10 cellular contexts compared by ENCODE assay signal in the genomic region with DNA sequence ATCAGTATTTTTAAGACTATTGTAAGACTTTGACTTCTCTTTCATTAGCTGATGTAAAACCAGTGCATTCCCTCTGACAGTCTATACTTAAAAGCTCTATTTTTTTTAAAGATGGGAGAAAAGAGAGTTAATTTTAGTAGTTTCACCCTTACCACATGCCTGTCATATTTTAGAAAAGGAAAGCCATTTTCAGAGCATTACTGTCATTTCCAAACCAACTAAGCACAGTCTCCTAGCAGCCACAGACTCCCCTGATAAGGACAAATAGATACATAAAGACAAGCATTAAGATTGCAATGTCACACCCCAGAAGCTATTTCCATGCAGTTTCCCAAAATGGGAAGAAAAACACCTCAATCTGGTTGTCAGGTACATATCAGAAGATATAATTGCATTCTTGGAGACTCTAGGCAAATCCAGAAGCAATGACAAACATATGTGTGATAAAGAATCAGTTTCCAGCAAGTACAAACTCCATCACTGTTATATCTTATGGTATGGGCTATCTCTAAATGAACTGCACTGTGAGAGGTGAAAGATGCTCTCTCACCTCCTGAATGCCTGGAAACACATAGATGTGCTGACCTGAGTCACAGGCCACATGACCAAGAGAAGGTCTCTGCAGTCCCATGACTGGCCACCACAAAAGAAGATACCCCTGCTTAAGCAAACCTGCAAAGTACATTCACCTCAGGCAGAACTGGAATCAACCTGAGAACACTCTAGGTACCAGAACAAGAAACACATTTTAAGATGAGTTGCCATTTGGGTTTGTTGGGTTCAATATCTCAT.
A peak's percentile ranks its signal among the peaks of the same experiment; 100 is the strongest.
DNase-seq lines count a peak whose midpoint lies in the region; ATAC-seq and TF ChIP-seq lines count a peak whose summit lies in the region.
"Had no signal": no experiment of that assay in that cellular context is flagged by ENCODE, and none has a peak within 500 bp of the region (broad histone marks: within the 10 kb centered on the region; RNA-seq: fewer than 3 reads in every experiment).

No MANE protein-coding gene starts in this region.

- H3K9me2 ChIP-seq in neural cell (ENCODE audit: insufficient read depth, low read length) = no peaks in the 10 kb centered on the region

- H3K9ac ChIP-seq in neural cell (ENCODE audit: low read length) = no peak overlapping the region

- DNase-seq in AG20443 (ENCODE audit: low spot score) (no peak), NCI-H82 (lab: John Stamatoyannopoulos, UW) (no peak), heart left ventricle (no peak)
- DNase-seq: activated CD4-positive, alpha-beta T cell treated with anti-CD3 and anti-CD28 coated beads for 4 hours; PC-3; stimulated activated CD4-positive, alpha-beta T cell treated with anti-CD3 and anti-CD28 coated beads, Interleukin-12 subunit alpha, Interleukin-12 subunit beta, amount 100 ng/mL, for 4 hours had no signal

- peak; percentile 80 for ATAC-seq in GM19035 (IDR thresholded peaks at IDR 0.05; ENCODE audit: unreplicated experiment)
- ATAC-seq in GM21737 (IDR thresholded peaks at IDR 0.05; ENCODE audit: unreplicated experiment) = peak; percentile 68
- peak; percentile 66 for ATAC-seq in HG03135 (IDR thresholded peaks at IDR 0.05; ENCODE audit: unreplicated experiment)
- no peak for ATAC-seq in heart left ventricle
- ATAC-seq: PC-3 had no signal

- TF ChIP-seq EP300 in neural cell (conservative IDR thresholded peaks at IDR 0.05; ENCODE audit: poor library complexity, severe bottlenecking) = peak; percentile 46

- no peak for TF ChIP-seq RAD21 in neural cell (conservative IDR thresholded peaks at IDR 0.05)

- no peaks in the 10 kb centered on the region for H4K20me1 ChIP-seq in neural cell (ENCODE audit: insufficient read depth)

- no peaks in the 10 kb centered on the region for H3F3A ChIP-seq in neural cell (ENCODE audit: insufficient read depth, low read length, poor library complexity, severe bottlenecking)

- peak overlapping the region; percentile 29 for H3K4me2 ChIP-seq in neural cell (ENCODE audit: low read length)

- H3K27me3 ChIP-seq in neural cell (ENCODE audit: insufficient read depth, low read depth, low read length) (no peaks in the 10 kb centered on the region), heart left ventricle (no peaks in the 10 kb centered on the region)

- H2AFZ ChIP-seq in neural cell (ENCODE audit: low read depth, low read length) = no peak overlapping the region

- H3K27ac ChIP-seq in neural cell (ENCODE audit: low read length) (peak overlapping the region; percentile 16), heart left ventricle (no peak overlapping the region)

- TF ChIP-seq POLR2A in heart left ventricle (IDR thresholded peaks at IDR 0.05) = no peak

- H3K36me3 ChIP-seq in neural cell (ENCODE audit: insufficient read depth, low read length) = no peaks in the 10 kb centered on the region
- no peaks in the 10 kb centered on the region for H3K36me3 ChIP-seq in heart left ventricle

- intact Hi-C loops in heart left ventricle (cut with DNase I) = no loop called here

- H3K79me2 ChIP-seq in neural cell (replicated peaks; ENCODE audit: insufficient read depth, low read length) = no peaks in the 10 kb centered on the region

- no peaks in the 10 kb centered on the region for H3K4me1 ChIP-seq in heart left ventricle

- H3K4me3 ChIP-seq in neural cell (ENCODE audit: low read length) = no peak overlapping the region
- no peak overlapping the region for H3K4me3 ChIP-seq in heart left ventricle

- H3K9me3 ChIP-seq in neural cell (ENCODE audit: low read length) (no peaks in the 10 kb centered on the region), heart left ventricle (no peaks in the 10 kb centered on the region)

- TF ChIP-seq CTCF in neural cell (IDR thresholded peaks at IDR 0.05; ENCODE audit: poor library complexity, severe bottlenecking) = no peak
- no peak for TF ChIP-seq CTCF in heart left ventricle (IDR thresholded peaks at IDR 0.05)

TF ChIP-seq in neural cell, 6 proteins besides CTCF, POLR2A, EP300 and RAD21:
- peak; percentile 15 for TF ChIP-seq POLR2AphosphoS5 (IDR thresholded peaks at IDR 0.05)
- TF ChIP-seq MXI1 (conservative IDR thresholded peaks at IDR 0.05; ENCODE audit: poor library complexity, severe bottlenecking) = no peak
- TF ChIP-seq SMC3 (conservative IDR thresholded peaks at IDR 0.05; ENCODE audit: poor library complexity) = no peak
- no peak for TF ChIP-seq TAF1 (IDR thresholded peaks at IDR 0.05; ENCODE audit: low read depth)
- TF ChIP-seq EZH2 (IDR thresholded peaks at IDR 0.05; ENCODE audit: borderline replicate concordance, insufficient read depth, low read length, poor library complexity, severe bottlenecking) = no peak
- TF ChIP-seq, protein P1, sequence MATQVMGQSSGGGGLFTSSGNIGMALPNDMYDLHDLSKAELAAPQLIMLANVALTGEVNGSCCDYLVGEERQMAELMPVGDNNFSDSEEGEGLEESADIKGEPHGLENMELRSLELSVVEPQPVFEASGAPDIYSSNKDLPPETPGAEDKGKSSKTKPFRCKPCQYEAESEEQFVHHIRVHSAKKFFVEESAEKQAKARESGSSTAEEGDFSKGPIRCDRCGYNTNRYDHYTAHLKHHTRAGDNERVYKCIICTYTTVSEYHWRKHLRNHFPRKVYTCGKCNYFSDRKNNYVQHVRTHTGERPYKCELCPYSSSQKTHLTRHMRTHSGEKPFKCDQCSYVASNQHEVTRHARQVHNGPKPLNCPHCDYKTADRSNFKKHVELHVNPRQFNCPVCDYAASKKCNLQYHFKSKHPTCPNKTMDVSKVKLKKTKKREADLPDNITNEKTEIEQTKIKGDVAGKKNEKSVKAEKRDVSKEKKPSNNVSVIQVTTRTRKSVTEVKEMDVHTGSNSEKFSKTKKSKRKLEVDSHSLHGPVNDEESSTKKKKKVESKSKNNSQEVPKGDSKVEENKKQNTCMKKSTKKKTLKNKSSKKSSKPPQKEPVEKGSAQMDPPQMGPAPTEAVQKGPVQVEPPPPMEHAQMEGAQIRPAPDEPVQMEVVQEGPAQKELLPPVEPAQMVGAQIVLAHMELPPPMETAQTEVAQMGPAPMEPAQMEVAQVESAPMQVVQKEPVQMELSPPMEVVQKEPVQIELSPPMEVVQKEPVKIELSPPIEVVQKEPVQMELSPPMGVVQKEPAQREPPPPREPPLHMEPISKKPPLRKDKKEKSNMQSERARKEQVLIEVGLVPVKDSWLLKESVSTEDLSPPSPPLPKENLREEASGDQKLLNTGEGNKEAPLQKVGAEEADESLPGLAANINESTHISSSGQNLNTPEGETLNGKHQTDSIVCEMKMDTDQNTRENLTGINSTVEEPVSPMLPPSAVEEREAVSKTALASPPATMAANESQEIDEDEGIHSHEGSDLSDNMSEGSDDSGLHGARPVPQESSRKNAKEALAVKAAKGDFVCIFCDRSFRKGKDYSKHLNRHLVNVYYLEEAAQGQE (IDR thresholded peaks at IDR 0.05; ENCODE audit: borderline replicate concordance) = no peak

Comparison
In these comparisons a context has a peak if more than half of its experiments do, and no peak if none do; other contexts are left out.
1. ATAC-seq: peak in GM19035 (single experiment), GM21737 (single experiment) and HG03135 (single experiment); none in heart left ventricle (0 of 4).